Comparison of ENCODE assay signal across 19 cellular contexts in the genomic region with DNA sequence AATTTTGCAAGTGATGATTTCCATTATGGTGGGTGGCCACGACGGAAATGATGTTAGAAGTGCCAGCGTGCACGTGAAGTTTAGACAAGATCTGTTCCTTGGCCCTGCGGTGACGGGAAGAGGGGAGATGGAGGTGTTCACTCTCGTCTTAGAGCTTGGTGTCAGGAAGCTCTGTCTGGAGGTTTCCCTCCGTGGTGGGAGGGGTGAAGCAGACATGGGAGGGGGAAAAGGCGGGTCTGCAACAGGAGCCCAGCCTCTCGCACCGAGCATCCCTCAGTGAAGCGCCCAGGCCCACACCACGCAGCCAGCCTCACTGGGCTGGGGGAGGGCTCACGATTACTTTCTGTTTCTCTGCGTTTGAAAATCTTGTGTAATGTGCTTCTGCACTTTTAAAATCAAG. TPM values are rescaled to one million over a fixed set of nuclear protein-coding genes. Genes with fewer than 3 reads are reported as not detected.
DNase-seq lines count a peak whose midpoint lies in the region; ATAC-seq, FAIRE-seq and TF ChIP-seq lines count a peak whose summit lies in the region.
"Had no signal": no experiment of that assay in that cellular context is flagged by ENCODE, and none has a peak within 500 bp of the region (broad histone marks: within the 10 kb centered on the region; RNA-seq: fewer than 3 reads in every experiment).

No MANE protein-coding gene starts in this region.

- no peak overlapping the region for H3K23ac ChIP-seq in neuronal stem cell (ENCODE audit: low read depth, low read length, poor library complexity)

- no peaks in the 10 kb centered on the region for H3K9me3 ChIP-seq in CD8-positive, alpha-beta T cell (ENCODE audit: low read length)
- H3K9me3 ChIP-seq in astrocyte (ENCODE audit: insufficient read depth, low read depth, low read length), result no peaks in the 10 kb centered on the region
- H3K9me3 ChIP-seq in neuronal stem cell (replicated peaks in 1 of 2; ENCODE audit: control insufficient read depth in 2 of 2, insufficient read depth in 1 of 2, low read depth in 1 of 2, low read length in 2 of 2), result no peaks in the 10 kb centered on the region
- H3K9me3 ChIP-seq: ovary, suprapubic skin had no signal

- no peak overlapping the region for H3K14ac ChIP-seq in neuronal stem cell (ENCODE audit: low read length)

- no CpG with 5 or more reads among the region's 15 CpGs for WGBS in neuronal stem cell (ENCODE audit: extremely low coverage in 2 of 2, insufficient read length in 2 of 2, insufficient replicate concordance in 1 of 2), 2 donors

- peaks cover 7% of the 10 kb centered on the region for H3K4me1 ChIP-seq in CD8-positive, alpha-beta T cell (ENCODE audit: insufficient read depth, low read length)
- H3K4me1 ChIP-seq in astrocyte (ENCODE audit: insufficient read depth, low read length), result peaks cover 13% of the 10 kb centered on the region
- H3K4me1 ChIP-seq in neuronal stem cell (ENCODE audit: control insufficient read depth in 2 of 2, insufficient read depth in 1 of 2, low read depth in 1 of 2, low read length in 2 of 2), result peaks cover 5 to 6% of the 10 kb centered on the region in 2 donors
- H3K4me1 ChIP-seq: foreskin keratinocyte had no signal

- H3K4me3 Mint-ChIP-seq in CD8-positive, alpha-beta T cell, result peak overlapping the region; percentile 40
- H3K4me3 Mint-ChIP-seq in astrocyte (ENCODE audit: unreplicated experiment), result peak overlapping the region; percentile 66
- H3K4me3 Mint-ChIP-seq: memory B cell had no signal

- H3K36me3 ChIP-seq in CD8-positive, alpha-beta T cell (ENCODE audit: insufficient read depth, low read length), result no peaks in the 10 kb centered on the region
- H3K36me3 ChIP-seq in astrocyte (ENCODE audit: insufficient read depth, low read length) (no peaks in the 10 kb centered on the region), neuronal stem cell (replicated peaks in 1 of 2; ENCODE audit: control insufficient read depth in 2 of 2, insufficient read depth in 2 of 2, low read length in 2 of 2) (no peaks in the 10 kb centered on the region)
- H3K36me3 ChIP-seq: ovary, suprapubic skin had no signal

- no peaks in the 10 kb centered on the region for H3K36me3 Mint-ChIP-seq in CD8-positive, alpha-beta T cell
- peaks cover 8% of the 10 kb centered on the region for H3K36me3 Mint-ChIP-seq in astrocyte (ENCODE audit: low read depth, unreplicated experiment)
- H3K36me3 Mint-ChIP-seq: memory B cell had no signal

- H4K8ac ChIP-seq in neuronal stem cell (ENCODE audit: low read depth, low read length), result no peak overlapping the region

- intact Hi-C loops in CD8-positive, alpha-beta T cell (cut with DNase I, micrococcal nuclease), result no loop called here

- DNase-seq in CD8-positive, alpha-beta T cell, result no peak
- DNase-seq in NCI-H2227 treated with DMSO at 0.1 percent for 48 hours (lab: John Stamatoyannopoulos, UW) (peak; percentile 54), astrocyte (ENCODE audit: low read depth) (no peak), neuronal stem cell (ENCODE audit: low spot score) (no peak), urothelium cell line (ENCODE audit: low spot score) (no peak), NCI-H2196 (lab: John Stamatoyannopoulos, UW; ENCODE audit: unreplicated experiment) (no peak)
- DNase-seq: AML-193; effector CD8-positive, alpha-beta T cell; foreskin keratinocyte; HCEC 1CT; NCI-H1092 treated with DMSO at 0.1 percent for 48 hours; ovary; small intestine had no signal

- no peak overlapping the region for H2BK12ac ChIP-seq in neuronal stem cell (ENCODE audit: low read length)

- POLR2A ChIA-PET in CD8-positive, alpha-beta T cell (lab: Charles Lee), result no interaction called here

- no peak overlapping the region for H4K91ac ChIP-seq in neuronal stem cell (ENCODE audit: low read depth, low read length, poor library complexity)

- peaks cover 26% of the 10 kb centered on the region for H3K27me3 Mint-ChIP-seq in CD8-positive, alpha-beta T cell (ENCODE audit: low read depth)
- H3K27me3 Mint-ChIP-seq in astrocyte (ENCODE audit: low read depth, unreplicated experiment), result peaks cover 32% of the 10 kb centered on the region

- no peak overlapping the region for H3K27ac Mint-ChIP-seq in CD8-positive, alpha-beta T cell
- no peak overlapping the region for H3K27ac Mint-ChIP-seq in astrocyte (ENCODE audit: unreplicated experiment)
- H3K27ac Mint-ChIP-seq: memory B cell had no signal

- ATAC-seq in CD8-positive, alpha-beta T cell, result no peak
- no peak for ATAC-seq in GM19467 (IDR thresholded peaks at IDR 0.05; ENCODE audit: unreplicated experiment)
- ATAC-seq in HG03108 (IDR thresholded peaks at IDR 0.05; ENCODE audit: unreplicated experiment), result no peak
- ATAC-seq: foreskin keratinocyte had no signal

- H2BK15ac ChIP-seq in neuronal stem cell (ENCODE audit: low read length), result no peak overlapping the region

- TF ChIP-seq CTCF in CD8-positive, alpha-beta T cell (IDR thresholded peaks at IDR 0.05), result no peak
- no peak for TF ChIP-seq CTCF in astrocyte (IDR thresholded peaks at IDR 0.05; ENCODE audit: insufficient read depth, low read depth, low read length)

- peaks cover 100% of the 10 kb centered on the region for H4K20me1 ChIP-seq in astrocyte (ENCODE audit: insufficient read depth, low read length)

- no peak overlapping the region for H2BK120ac ChIP-seq in neuronal stem cell (ENCODE audit: low read depth, low read length)

- peak overlapping the region; percentile 15 for H3K18ac ChIP-seq in neuronal stem cell (ENCODE audit: low read length)

- no peak overlapping the region for H3K27ac ChIP-seq in CD8-positive, alpha-beta T cell (ENCODE audit: low read depth, low read length)
- H3K27ac ChIP-seq in astrocyte (ENCODE audit: low read depth, low read length), result no peak overlapping the region
- no peak overlapping the region for H3K27ac ChIP-seq in neuronal stem cell (replicated peaks; ENCODE audit: low read length)
- H3K27ac ChIP-seq: foreskin keratinocyte, ovary, suprapubic skin had no signal

- no peaks in the 10 kb centered on the region for H3K27me3 ChIP-seq in CD8-positive, alpha-beta T cell (ENCODE audit: insufficient read depth, low read length)
- H3K27me3 ChIP-seq in astrocyte (ENCODE audit: insufficient read depth, low read length) (peaks cover 18% of the 10 kb centered on the region), neuronal stem cell (ENCODE audit: control insufficient read depth in 3 of 3, insufficient read depth in 3 of 3, low read depth in 1 of 3, low read length in 3 of 3) (no peaks in the 10 kb centered on the region)
- H3K27me3 ChIP-seq: ovary, suprapubic skin had no signal

- no peaks in the 10 kb centered on the region for H3K9me3 Mint-ChIP-seq in CD8-positive, alpha-beta T cell
- no peaks in the 10 kb centered on the region for H3K9me3 Mint-ChIP-seq in astrocyte (ENCODE audit: unreplicated experiment)
- H3K9me3 Mint-ChIP-seq: memory B cell had no signal

- H2AFZ ChIP-seq in astrocyte (ENCODE audit: low read depth, low read length) (no peak overlapping the region), neuronal stem cell (ENCODE audit: low read length) (no peak overlapping the region)

- no peak overlapping the region for H2AK5ac ChIP-seq in neuronal stem cell (ENCODE audit: low read depth, low read length)

- H3K9ac ChIP-seq in astrocyte (ENCODE audit: low read length) (no peak overlapping the region), neuronal stem cell (ENCODE audit: low read depth, low read length, poor library complexity) (no peak overlapping the region)

- no peak overlapping the region for H3K4me3 ChIP-seq in CD8-positive, alpha-beta T cell (ENCODE audit: low read depth, low read length)
- H3K4me3 ChIP-seq in astrocyte (ENCODE audit: insufficient read depth, low read depth, low read length), result no peak overlapping the region
- no peak overlapping the region for H3K4me3 ChIP-seq in neuronal stem cell (ENCODE audit: low read length in 2 of 2)
- H3K4me3 ChIP-seq: ovary, suprapubic skin had no signal

- peaks cover 10% of the 10 kb centered on the region for H3K79me1 ChIP-seq in neuronal stem cell (ENCODE audit: low read depth, low read length)

- no peak overlapping the region for H3K4me2 ChIP-seq in astrocyte (ENCODE audit: low read length)
- H3K4me2 ChIP-seq in neuronal stem cell (ENCODE audit: insufficient read depth, low read length, poor library complexity, severe bottlenecking), result no peak overlapping the region

- no peak overlapping the region for H3K4ac ChIP-seq in neuronal stem cell (ENCODE audit: low read length)

- H3K4me1 Mint-ChIP-seq in CD8-positive, alpha-beta T cell (ENCODE audit: low read depth), result peaks cover 22% of the 10 kb centered on the region
- H3K4me1 Mint-ChIP-seq in astrocyte (ENCODE audit: low read depth, unreplicated experiment), result peaks cover 25% of the 10 kb centered on the region
- H3K4me1 Mint-ChIP-seq: memory B cell had no signal

- no peak overlapping the region for H2BK5ac ChIP-seq in neuronal stem cell (ENCODE audit: low read length)

- CTCF ChIA-PET in CD8-positive, alpha-beta T cell (lab: Charles Lee), result interaction anchor here (0.9 kb wide), 1 partner anchor 70 kb away, joined by 3 read pairs; no protein-coding TSS in a partner anchor

- FAIRE-seq in astrocyte (lab: Jason Lieb, UNC), result no peak
- FAIRE-seq in urothelium cell line (lab: Jason Lieb, UNC), result no peak
- FAIRE-seq: bronchial epithelial cell, small intestine, TTC549 had no signal

- peaks cover 69% of the 10 kb centered on the region for H3K79me2 ChIP-seq in astrocyte (ENCODE audit: insufficient read depth, low read length)

RNA-seq across cellular contexts. Expression of gene EML1, which starts 26.3 kb away (rescaled TPM):
- total RNA-seq in CD8-positive, alpha-beta T cell, result not detected
- 17.1 and 23.5 TPM in 2 replicates for total RNA-seq in astrocyte
- 17.5 TPM for polyA plus RNA-seq in neuronal stem cell (2013, experiment 1 of 2)
- polyA plus RNA-seq in neuronal stem cell (2013, experiment 2 of 2), result 17.5 TPM

Comparison
In these comparisons a context has a peak if more than half of its experiments do, and no peak if none do; other contexts are left out.
1. RNA of gene EML1, which starts 26.3 kb away (total RNA-seq): 17.1 to 23.5 TPM in astrocyte; not detected in CD8-positive, alpha-beta T cell; every median in the first group is over 10 times any median in the second.